ENCODE assay signal across 18 cellular contexts in genomic region chr3:76456322-76456721, GRCh38.
DNase-seq lines count a peak whose midpoint lies in the region; ATAC-seq and TF ChIP-seq lines count a peak whose summit lies in the region.
"Had no signal": no experiment of that assay in that cellular context is flagged by ENCODE, and none has a peak within 500 bp of the region (broad histone marks: within the 10 kb centered on the region; RNA-seq: fewer than 3 reads in every experiment).

No MANE protein-coding gene starts in this region.

- H3K27ac ChIP-seq in foreskin keratinocyte, result no peak overlapping the region
- H3K27ac ChIP-seq: BLaER1, C4-2B had no signal

- ATAC-seq in foreskin keratinocyte (peak; percentile 84), HG03159 (IDR thresholded peaks at IDR 0.05; ENCODE audit: unreplicated experiment) (no peak)
- ATAC-seq: CD8-positive, alpha-beta T cell had no signal

- H3K4me3 Mint-ChIP-seq in activated naive CD4-positive, alpha-beta T cell treated with anti-CD3 and anti-CD28 coated beads, Interleukin-2, amount 10 ng/mL, durations not matched to agents 7 days and 5 days, result no peak overlapping the region
- H3K4me3 Mint-ChIP-seq: B cell; CD4-positive, CD25-positive, alpha-beta regulatory T cell; CD8-positive, alpha-beta T cell had no signal

- TF ChIP-seq CTCF in foreskin keratinocyte (conservative IDR thresholded peaks at IDR 0.05) (no peak), retinal pigment epithelial cell (conservative IDR thresholded peaks at IDR 0.05; ENCODE audit: low read depth, low read length) (no peak)

- H3K27me3 Mint-ChIP-seq in activated naive CD4-positive, alpha-beta T cell treated with anti-CD3 and anti-CD28 coated beads, Interleukin-2, amount 10 ng/mL, durations not matched to agents 7 days and 5 days, result no peaks in the 10 kb centered on the region
- H3K27me3 Mint-ChIP-seq: B cell; CD4-positive, CD25-positive, alpha-beta regulatory T cell had no signal

- no peaks in the 10 kb centered on the region for H3K4me1 ChIP-seq in foreskin keratinocyte
- H3K4me1 ChIP-seq: BLaER1, Caco-2 had no signal

- H3K9me3 Mint-ChIP-seq in activated naive CD4-positive, alpha-beta T cell treated with anti-CD3 and anti-CD28 coated beads, Interleukin-2, amount 10 ng/mL, durations not matched to agents 7 days and 5 days, result peaks cover 14% of the 10 kb centered on the region

- DNase-seq in LoVo (ENCODE audit: low spot score) (peak; percentile 2), SW480 (ENCODE audit: low spot score) (peak; percentile 57), foreskin keratinocyte (peak in 1 of 2 donors; percentile 45), retinal pigment epithelial cell (ENCODE audit: low read depth) (peak; percentile 10), ureter (ENCODE audit: low spot score) (no peak), NCI-H187 treated with DMSO at 0.1 percent for 48 hours (lab: John Stamatoyannopoulos, UW) (no peak)
- no peak for DNase-seq in activated naive CD4-positive, alpha-beta T cell treated with anti-CD3 and anti-CD28 coated beads, Interleukin-2, amount 10 ng/mL, durations not matched to agents 7 days and 5 days
- DNase-seq: Caco-2; CD4-positive, CD25-positive, alpha-beta regulatory T cell; CD8-positive, alpha-beta T cell; DMS153; DND-41; GOT3 had no signal

- CTCF ChIA-PET in activated naive CD4-positive, alpha-beta T cell treated with anti-CD3 and anti-CD28 coated beads, Interleukin-2, amount 10 ng/mL, durations not matched to agents 7 days and 5 days (lab: Charles Lee), result no interaction called here

- no peaks in the 10 kb centered on the region for H3K27me3 ChIP-seq in foreskin keratinocyte
- H3K27me3 ChIP-seq: BLaER1 had no signal

- H3K4me3 ChIP-seq in retinal pigment epithelial cell (ENCODE audit: low read length), result no peak overlapping the region
- H3K4me3 ChIP-seq: BLaER1, HAP-1 had no signal

- no peaks in the 10 kb centered on the region for H3K36me3 Mint-ChIP-seq in activated naive CD4-positive, alpha-beta T cell treated with anti-CD3 and anti-CD28 coated beads, Interleukin-2, amount 10 ng/mL, durations not matched to agents 7 days and 5 days
- H3K36me3 Mint-ChIP-seq: CD4-positive, CD25-positive, alpha-beta regulatory T cell; CD8-positive, alpha-beta T cell had no signal

- H3K27ac Mint-ChIP-seq in activated naive CD4-positive, alpha-beta T cell treated with anti-CD3 and anti-CD28 coated beads, Interleukin-2, amount 10 ng/mL, durations not matched to agents 7 days and 5 days, result no peak overlapping the region
- H3K27ac Mint-ChIP-seq: B cell; CD4-positive, CD25-positive, alpha-beta regulatory T cell; CD8-positive, alpha-beta T cell had no signal

- H3K4me1 Mint-ChIP-seq in activated naive CD4-positive, alpha-beta T cell treated with anti-CD3 and anti-CD28 coated beads, Interleukin-2, amount 10 ng/mL, durations not matched to agents 7 days and 5 days, result no peaks in the 10 kb centered on the region
- H3K4me1 Mint-ChIP-seq: B cell; CD4-positive, CD25-positive, alpha-beta regulatory T cell had no signal

Comparison
In these comparisons a context has a peak if more than half of its experiments do, and no peak if none do; other contexts are left out.
1. DNase-seq: peak in LoVo (single experiment), SW480 (single experiment) and retinal pigment epithelial cell (single experiment); none in ureter (single experiment), activated naive CD4-positive, alpha-beta T cell treated with anti-CD3 and anti-CD28 coated beads, Interleukin-2, amount 10 ng/mL, durations not matched to agents 7 days and 5 days (single experiment) and NCI-H187 treated with DMSO at 0.1 percent for 48 hours (single experiment).